Comparison of ENCODE assay signal across 8 cellular contexts in the genomic region with DNA sequence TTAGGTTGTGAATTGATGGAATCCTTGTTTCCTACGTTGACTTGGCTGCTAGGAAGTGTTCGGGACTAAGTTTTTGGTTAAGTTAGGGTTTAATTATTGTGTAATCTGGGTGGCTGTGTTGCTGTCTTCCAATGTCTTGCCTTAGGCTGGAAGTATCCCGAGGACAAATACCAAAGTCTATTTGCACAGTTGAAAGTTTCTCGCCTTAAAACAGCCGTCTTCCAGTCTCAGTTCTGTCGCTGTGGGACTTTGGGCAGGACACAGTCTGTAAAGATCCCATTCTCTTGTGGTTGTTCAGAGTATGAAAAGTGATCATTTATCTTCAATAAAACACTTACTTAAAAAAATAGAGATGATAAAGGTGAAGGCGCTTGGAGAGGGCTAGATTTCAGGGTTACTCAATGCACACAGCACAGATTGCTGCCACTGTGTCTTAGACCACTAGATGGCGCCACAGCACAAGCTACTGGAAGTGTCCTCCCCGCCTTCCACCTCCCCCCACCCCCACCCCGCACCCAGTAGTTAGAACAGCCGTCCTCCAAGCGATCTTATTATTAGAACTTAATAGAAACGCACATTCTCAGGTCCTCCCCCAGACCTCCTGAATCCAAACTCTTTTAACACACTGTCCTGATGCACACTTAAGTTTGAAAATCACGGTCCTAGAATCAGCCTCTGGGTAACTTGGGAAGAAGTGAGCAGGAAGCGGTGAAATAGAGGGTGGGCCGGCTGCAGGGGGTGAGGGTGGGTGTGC. TPM values are rescaled to one million over a fixed set of nuclear protein-coding genes. Genes with fewer than 3 reads are reported as not detected.
DNase-seq lines count a peak whose midpoint lies in the region; ATAC-seq and TF ChIP-seq lines count a peak whose summit lies in the region.

No MANE protein-coding gene starts in this region.

- H3K9ac ChIP-seq in neural progenitor cell: no peak overlapping the region

- peak overlapping the region; percentile 15 for H3K27ac Mint-ChIP-seq in activated T-cell treated with anti-CD3 and anti-CD28 coated beads, Interleukin-2, amount 50 U/mL, for 24 hours
- no peak overlapping the region for H3K27ac Mint-ChIP-seq in neural progenitor cell

- DNase-seq in ELF-1 (ENCODE audit: low read depth, low spot score) (peak; percentile 80), OCI-LY7 (ENCODE audit: low spot score) (peak; percentile 86), fibroblast of gingiva (ENCODE audit: low read depth) (peak; percentile 68), neural progenitor cell (ENCODE audit: low spot score) (peak; percentile 89)
- peak; percentile 70 for DNase-seq in Jurkat, Clone E6-1 (ENCODE audit: low read depth, low spot score)
- peak; percentile 84 for DNase-seq in activated T-cell treated with anti-CD3 and anti-CD28 coated beads, Interleukin-2, amount 50 U/mL, for 24 hours
- peak; percentile 84 for DNase-seq in stimulated activated naive CD8-positive, alpha-beta T cell treated with anti-CD3 and anti-CD28 coated beads, Interleukin-15, Interleukin-2, amounts not matched to agents 100 U/mL and 50 U/mL, for 24 hours

- peaks cover 2% of the 10 kb centered on the region for H3K27me3 Mint-ChIP-seq in activated T-cell treated with anti-CD3 and anti-CD28 coated beads, Interleukin-2, amount 50 U/mL, for 24 hours
- H3K27me3 Mint-ChIP-seq in neural progenitor cell (ENCODE audit: insufficient read depth, low read depth): peaks cover 4% of the 10 kb centered on the region

- CTCF ChIA-PET in OCI-LY7 (lab: Charles Lee; ENCODE audit: unreplicated experiment): no interaction called here

- H3K79me2 ChIP-seq in OCI-LY7 (ENCODE audit: insufficient read depth, low read depth, low read length) (no peaks in the 10 kb centered on the region), neural progenitor cell (ENCODE audit: low read depth) (no peaks in the 10 kb centered on the region)

- peaks cover 2% of the 10 kb centered on the region; the same call in 1 of the 2 replicates for H3K36me3 ChIP-seq in OCI-LY7 (ENCODE audit: insufficient read depth, low read length)
- H3K36me3 ChIP-seq in neural progenitor cell: no peaks in the 10 kb centered on the region

- no TSS peak for BruUV-seq in OCI-LY7 (replicated peaks; lab: Mats Ljungman, UMichigan)

- no peaks in the 10 kb centered on the region for H3K9me2 ChIP-seq in OCI-LY7 (ENCODE audit: insufficient read depth, low read length)

- H3K4me1 ChIP-seq in OCI-LY7 (ENCODE audit: insufficient read depth, low read length, poor library complexity, severe bottlenecking) (peaks cover 15% of the 10 kb centered on the region), neural progenitor cell (peaks cover 14% of the 10 kb centered on the region)

- no peak overlapping the region for H3K4me3 Mint-ChIP-seq in activated T-cell treated with anti-CD3 and anti-CD28 coated beads, Interleukin-2, amount 50 U/mL, for 24 hours
- no peak overlapping the region for H3K4me3 Mint-ChIP-seq in neural progenitor cell

- H3K27me3 ChIP-seq in neural progenitor cell: no peaks in the 10 kb centered on the region

- H4K20me1 ChIP-seq in OCI-LY7 (ENCODE audit: insufficient read depth, low read length): no peaks in the 10 kb centered on the region
- no peaks in the 10 kb centered on the region for H4K20me1 ChIP-seq in neural progenitor cell (ENCODE audit: low read depth)

- intact Hi-C loops in OCI-LY7 (cut with micrococcal nuclease; ENCODE audit: unreplicated experiment): loop anchor here (1.0 to 10.0 kb wide), 5 partner anchors 271 to 702 kb away; no protein-coding TSS in a partner anchor

- TF ChIP-seq CTCF in OCI-LY7 (conservative IDR thresholded peaks at IDR 0.05; ENCODE audit: low read length): peak; percentile 84
- TF ChIP-seq CTCF in neural progenitor cell (IDR thresholded peaks at IDR 0.05): peak; percentile 84

- H3K9me3 ChIP-seq in OCI-LY7 (ENCODE audit: low read length): no peaks in the 10 kb centered on the region
- H3K9me3 ChIP-seq in neural progenitor cell (ENCODE audit: low read depth): no peaks in the 10 kb centered on the region

- peaks cover 2% of the 10 kb centered on the region for H3K36me3 Mint-ChIP-seq in activated T-cell treated with anti-CD3 and anti-CD28 coated beads, Interleukin-2, amount 50 U/mL, for 24 hours (ENCODE audit: low read depth)
- no peaks in the 10 kb centered on the region for H3K36me3 Mint-ChIP-seq in neural progenitor cell

- peak; percentile 76 for ATAC-seq in stimulated activated naive CD8-positive, alpha-beta T cell treated with anti-CD3 and anti-CD28 coated beads, Interleukin-15, Interleukin-2, amounts not matched to agents 100 U/mL and 50 U/mL, for 24 hours
- no peak for ATAC-seq in HG02623 (IDR thresholded peaks at IDR 0.05; ENCODE audit: unreplicated experiment)

- H3F3A ChIP-seq in neural progenitor cell (ENCODE audit: low read depth): peaks cover 11% of the 10 kb centered on the region

- H3K4me2 ChIP-seq in OCI-LY7 (ENCODE audit: low read length): peak overlapping the region; percentile 71
- peak overlapping the region; percentile 78 for H3K4me2 ChIP-seq in neural progenitor cell

- H3K9me3 Mint-ChIP-seq in activated T-cell treated with anti-CD3 and anti-CD28 coated beads, Interleukin-2, amount 50 U/mL, for 24 hours: no peaks in the 10 kb centered on the region
- H3K9me3 Mint-ChIP-seq in neural progenitor cell: no peaks in the 10 kb centered on the region

- no peak overlapping the region for H3K27ac ChIP-seq in OCI-LY7 (ENCODE audit: low read depth, low read length, poor library complexity, severe bottlenecking)
- H3K27ac ChIP-seq in neural progenitor cell: no peak overlapping the region

- peaks cover 7% of the 10 kb centered on the region for H3K4me1 Mint-ChIP-seq in activated T-cell treated with anti-CD3 and anti-CD28 coated beads, Interleukin-2, amount 50 U/mL, for 24 hours (ENCODE audit: low read depth)
- H3K4me1 Mint-ChIP-seq in neural progenitor cell: peaks cover 32% of the 10 kb centered on the region

- POLR2A ChIA-PET in OCI-LY7 (lab: Charles Lee): no interaction called here

- H2AFZ ChIP-seq in OCI-LY7 (ENCODE audit: low read length) (no peak overlapping the region), neural progenitor cell (replicated peaks) (peak overlapping the region; percentile 47)

- peak overlapping the region; percentile 25 for H3K4me3 ChIP-seq in Jurkat, Clone E6-1 (ENCODE audit: low read length)
- H3K4me3 ChIP-seq in OCI-LY7 (ENCODE audit: low read depth, low read length, poor library complexity, severe bottlenecking) (peak overlapping the region; percentile 55), neural progenitor cell (no peak overlapping the region)

RNA-seq across cellular contexts. Expression of gene AKAP1, which starts 45.8 kb away (rescaled TPM):
- polyA plus RNA-seq in Jurkat, Clone E6-1 (2012; ENCODE audit: insufficient read depth, insufficient read length): 31.0 TPM
- 49.0 and 56.2 TPM in 2 replicates for total RNA-seq in OCI-LY7 (2014; rRNA removed; shearing (Covaris generic))
- total RNA-seq in OCI-LY7 (2022) (40.0 and 41.8 TPM in 2 replicates), neural progenitor cell (ENCODE audit: low replicate concordance) (8.8 and 13.4 TPM in 2 replicates)
